ENCODE assay signal across 1 cellular context in genomic region chr16:70381604-70382342, GRCh38.
A peak's percentile ranks its signal among the peaks of the same experiment; 100 is the strongest.
TF ChIP-seq lines count a peak whose summit lies in the region.

No MANE protein-coding gene starts in this region.

TF ChIP-seq in GM12878, 131 proteins besides CTCF, POLR2A, EP300 and RAD21:
- TF ChIP-seq, protein P1, sequence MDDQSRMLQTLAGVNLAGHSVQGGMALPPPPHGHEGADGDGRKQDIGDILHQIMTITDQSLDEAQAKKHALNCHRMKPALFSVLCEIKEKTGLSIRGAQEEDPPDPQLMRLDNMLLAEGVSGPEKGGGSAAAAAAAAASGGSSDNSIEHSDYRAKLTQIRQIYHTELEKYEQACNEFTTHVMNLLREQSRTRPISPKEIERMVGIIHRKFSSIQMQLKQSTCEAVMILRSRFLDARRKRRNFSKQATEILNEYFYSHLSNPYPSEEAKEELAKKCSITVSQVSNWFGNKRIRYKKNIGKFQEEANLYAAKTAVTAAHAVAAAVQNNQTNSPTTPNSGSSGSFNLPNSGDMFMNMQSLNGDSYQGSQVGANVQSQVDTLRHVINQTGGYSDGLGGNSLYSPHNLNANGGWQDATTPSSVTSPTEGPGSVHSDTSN (IDR thresholded peaks at IDR 0.05; ENCODE audit: insufficient replicate concordance, low read depth, low read length): no peak
- TF ChIP-seq SREBF1 (IDR thresholded peaks at IDR 0.05; ENCODE audit: low read length) (no peak), LARP7 (IDR thresholded peaks at IDR 0.05) (peak; percentile 23), CHD1 (IDR thresholded peaks at IDR 0.05; ENCODE audit: low read depth, low read length) (no peak), BCL11A (IDR thresholded peaks at IDR 0.05; ENCODE audit: low read depth, low read length) (no peak), ATF3 (IDR thresholded peaks at IDR 0.05; ENCODE audit: borderline replicate concordance, extremely low read depth, low read depth, low read length) (no peak), DPF2 (IDR thresholded peaks at IDR 0.05) (peak; percentile 31; the same call in 1 of the 2 replicates), CBFB (IDR thresholded peaks at IDR 0.05; ENCODE audit: low read depth) (0 out of 2 replicates have a peak, but pooled peaks have one; percentile 4)
- TF ChIP-seq, protein P2, sequence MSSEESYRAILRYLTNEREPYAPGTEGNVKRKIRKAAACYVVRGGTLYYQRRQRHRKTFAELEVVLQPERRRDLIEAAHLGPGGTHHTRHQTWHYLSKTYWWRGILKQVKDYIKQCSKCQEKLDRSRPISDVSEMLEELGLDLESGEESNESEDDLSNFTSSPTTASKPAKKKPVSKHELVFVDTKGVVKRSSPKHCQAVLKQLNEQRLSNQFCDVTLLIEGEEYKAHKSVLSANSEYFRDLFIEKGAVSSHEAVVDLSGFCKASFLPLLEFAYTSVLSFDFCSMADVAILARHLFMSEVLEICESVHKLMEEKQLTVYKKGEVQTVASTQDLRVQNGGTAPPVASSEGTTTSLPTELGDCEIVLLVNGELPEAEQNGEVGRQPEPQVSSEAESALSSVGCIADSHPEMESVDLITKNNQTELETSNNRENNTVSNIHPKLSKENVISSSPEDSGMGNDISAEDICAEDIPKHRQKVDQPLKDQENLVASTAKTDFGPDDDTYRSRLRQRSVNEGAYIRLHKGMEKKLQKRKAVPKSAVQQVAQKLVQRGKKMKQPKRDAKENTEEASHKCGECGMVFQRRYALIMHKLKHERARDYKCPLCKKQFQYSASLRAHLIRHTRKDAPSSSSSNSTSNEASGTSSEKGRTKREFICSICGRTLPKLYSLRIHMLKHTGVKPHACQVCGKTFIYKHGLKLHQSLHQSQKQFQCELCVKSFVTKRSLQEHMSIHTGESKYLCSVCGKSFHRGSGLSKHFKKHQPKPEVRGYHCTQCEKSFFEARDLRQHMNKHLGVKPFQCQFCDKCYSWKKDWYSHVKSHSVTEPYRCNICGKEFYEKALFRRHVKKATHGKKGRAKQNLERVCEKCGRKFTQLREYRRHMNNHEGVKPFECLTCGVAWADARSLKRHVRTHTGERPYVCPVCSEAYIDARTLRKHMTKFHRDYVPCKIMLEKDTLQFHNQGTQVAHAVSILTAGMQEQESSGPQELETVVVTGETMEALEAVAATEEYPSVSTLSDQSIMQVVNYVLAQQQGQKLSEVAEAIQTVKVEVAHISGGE (CRISPR knock-in tag; IDR thresholded peaks at IDR 0.05): 0 out of 2 replicates have a peak, but pooled peaks have one; percentile 11
- TF ChIP-seq, protein P3, sequence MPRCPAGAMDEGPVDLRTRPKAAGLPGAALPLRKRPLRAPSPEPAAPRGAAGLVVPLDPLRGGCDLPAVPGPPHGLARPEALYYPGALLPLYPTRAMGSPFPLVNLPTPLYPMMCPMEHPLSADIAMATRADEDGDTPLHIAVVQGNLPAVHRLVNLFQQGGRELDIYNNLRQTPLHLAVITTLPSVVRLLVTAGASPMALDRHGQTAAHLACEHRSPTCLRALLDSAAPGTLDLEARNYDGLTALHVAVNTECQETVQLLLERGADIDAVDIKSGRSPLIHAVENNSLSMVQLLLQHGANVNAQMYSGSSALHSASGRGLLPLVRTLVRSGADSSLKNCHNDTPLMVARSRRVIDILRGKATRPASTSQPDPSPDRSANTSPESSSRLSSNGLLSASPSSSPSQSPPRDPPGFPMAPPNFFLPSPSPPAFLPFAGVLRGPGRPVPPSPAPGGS (IDR thresholded peaks at IDR 0.05; ENCODE audit: borderline replicate concordance, insufficient read depth, low read depth, low read length, poor library complexity, severe bottlenecking): no peak
